Comparison of ENCODE assay signal across 8 cellular contexts in the genomic region with DNA sequence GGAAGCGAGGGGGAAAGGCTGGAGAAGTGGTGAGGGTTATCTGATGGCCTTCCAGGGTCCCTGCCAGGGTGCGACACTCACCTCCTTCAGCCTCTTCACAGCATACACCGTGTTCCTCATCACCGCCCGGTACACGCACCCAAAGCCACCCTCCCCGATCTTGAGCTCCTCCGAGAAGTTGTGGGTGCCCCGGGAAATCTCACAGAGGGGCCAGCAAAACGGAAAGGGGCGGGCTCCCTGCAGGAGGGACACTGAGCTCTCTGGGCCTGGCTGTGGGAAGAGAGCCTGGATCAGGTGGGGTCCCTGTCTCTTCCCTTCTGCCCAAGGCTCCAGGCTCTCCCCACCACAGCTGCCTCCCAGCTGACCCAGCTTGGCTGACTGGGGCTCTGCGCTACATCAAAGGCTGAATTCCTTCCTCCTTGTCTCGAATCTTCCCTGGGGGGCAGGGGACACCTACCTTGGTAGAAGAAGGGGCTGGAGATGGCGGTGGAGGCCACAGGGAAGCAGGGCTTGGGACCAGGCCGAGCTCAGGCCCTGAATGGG. TPM values are rescaled to one million over a fixed set of nuclear protein-coding genes. Genes with fewer than 3 reads are reported as not detected.
DNase-seq lines count a peak whose midpoint lies in the region; ATAC-seq and TF ChIP-seq lines count a peak whose summit lies in the region.

No MANE protein-coding gene starts in this region.

- peak overlapping the region; percentile 92 for H3K27ac Mint-ChIP-seq in activated T-cell treated with anti-CD3 and anti-CD28 coated beads, Interleukin-2, amount 50 U/mL, for 24 hours
- H3K27ac Mint-ChIP-seq in activated naive CD8-positive, alpha-beta T cell treated with anti-CD3 and anti-CD28 coated beads for 36 hours, result peak overlapping the region; percentile 91

- H3K36me3 ChIP-seq in left lung (peaks cover 0 to 45% of the 10 kb centered on the region in 2 donors), thyroid gland (no peaks in the 10 kb centered on the region)

- no peak for ATAC-seq in left lung
- ATAC-seq in GM21717 (IDR thresholded peaks at IDR 0.05; ENCODE audit: unreplicated experiment), result no peak
- ATAC-seq in HG03571 (IDR thresholded peaks at IDR 0.05; ENCODE audit: unreplicated experiment), result no peak

- peak; percentile 45 for DNase-seq in activated T-cell treated with anti-CD3 and anti-CD28 coated beads, Interleukin-2, amount 50 U/mL, for 24 hours
- no peak for DNase-seq in activated T-cell treated with anti-CD3 and anti-CD28 coated beads, Interleukin-2, amount 50 U/mL, for 1 hour
- DNase-seq in activated naive CD8-positive, alpha-beta T cell treated with anti-CD3 and anti-CD28 coated beads for 36 hours, result no peak
- DNase-seq in left lung, result no peak
- DNase-seq in thyroid gland, result no peak
- DNase-seq in retina, result no peak

- TF ChIP-seq POLR2A in thyroid gland (IDR thresholded peaks at IDR 0.05), result no peak

- WGBS in thyroid gland, 2 donors, result 86% methylated on average over 11 of the region's 15 CpGs; no CpG with 5 or more reads in 1 of the 2 donors

- H3K27ac ChIP-seq in left lung, result peak overlapping the region in 1 of 2 donors; percentile 87
- peak overlapping the region in 2 of 3 donors; percentile 12 to 54 for H3K27ac ChIP-seq in thyroid gland

- no peak for TF ChIP-seq CTCF in left lung (IDR thresholded peaks at IDR 0.05)
- no peak for TF ChIP-seq CTCF in thyroid gland (IDR thresholded peaks at IDR 0.05)

- H3K4me1 ChIP-seq in left lung, result peaks cover 0 to 23% of the 10 kb centered on the region in 2 donors
- peaks cover 9 to 27% of the 10 kb centered on the region in 2 donors for H3K4me1 ChIP-seq in thyroid gland

- no peaks in the 10 kb centered on the region for H3K9me3 Mint-ChIP-seq in activated T-cell treated with anti-CD3 and anti-CD28 coated beads, Interleukin-2, amount 50 U/mL, for 24 hours
- no peaks in the 10 kb centered on the region for H3K9me3 Mint-ChIP-seq in activated naive CD8-positive, alpha-beta T cell treated with anti-CD3 and anti-CD28 coated beads for 36 hours

- no peaks in the 10 kb centered on the region for H3K9me3 ChIP-seq in left lung
- no peaks in the 10 kb centered on the region for H3K9me3 ChIP-seq in thyroid gland

- H3K27me3 ChIP-seq in left lung (no peaks in the 10 kb centered on the region), thyroid gland (no peaks in the 10 kb centered on the region)

- H3K4me3 ChIP-seq in left lung, result peak overlapping the region; percentile 36 to 62
- peak overlapping the region in 1 of 3 donors; percentile 35 for H3K4me3 ChIP-seq in thyroid gland (replicated peaks in 1 of 3)

- peaks cover 17% of the 10 kb centered on the region for H3K27me3 Mint-ChIP-seq in activated T-cell treated with anti-CD3 and anti-CD28 coated beads, Interleukin-2, amount 50 U/mL, for 24 hours
- H3K27me3 Mint-ChIP-seq in activated naive CD8-positive, alpha-beta T cell treated with anti-CD3 and anti-CD28 coated beads for 36 hours, result no peaks in the 10 kb centered on the region

- intact Hi-C loops in left lung (cut with DNase I) (no loop called here), thyroid gland (cut with DNase I) (no loop called here)

- peaks cover 31% of the 10 kb centered on the region for H3K4me1 Mint-ChIP-seq in activated T-cell treated with anti-CD3 and anti-CD28 coated beads, Interleukin-2, amount 50 U/mL, for 24 hours (ENCODE audit: low read depth)
- H3K4me1 Mint-ChIP-seq in activated naive CD8-positive, alpha-beta T cell treated with anti-CD3 and anti-CD28 coated beads for 36 hours, result peaks cover 13% of the 10 kb centered on the region

- peaks cover 52% of the 10 kb centered on the region for H3K36me3 Mint-ChIP-seq in activated T-cell treated with anti-CD3 and anti-CD28 coated beads, Interleukin-2, amount 50 U/mL, for 24 hours (ENCODE audit: low read depth)
- peaks cover 16% of the 10 kb centered on the region for H3K36me3 Mint-ChIP-seq in activated naive CD8-positive, alpha-beta T cell treated with anti-CD3 and anti-CD28 coated beads for 36 hours

- H3K4me3 Mint-ChIP-seq in activated T-cell treated with anti-CD3 and anti-CD28 coated beads, Interleukin-2, amount 50 U/mL, for 24 hours, result peak overlapping the region; percentile 87
- H3K4me3 Mint-ChIP-seq in activated naive CD8-positive, alpha-beta T cell treated with anti-CD3 and anti-CD28 coated beads for 36 hours, result peak overlapping the region; percentile 90

RNA-seq across cellular contexts. Expression of a gene that starts 1.1 kb away (rescaled TPM):
- total RNA-seq in activated naive CD8-positive, alpha-beta T cell treated with anti-CD3 and anti-CD28 coated beads for 36 hours, result 100 to 1,000 TPM; 155 to 159 TPM
- total RNA-seq in left lung (100 to 1,000 TPM in 1 of 2 donors, 10 to 100 TPM in 1; 92.1 to 172 TPM), thyroid gland (10 to 100 TPM; 36.4 to 53.1 (median 42.8) TPM)

RNA-seq across cellular contexts. Expression of a gene that starts 46.0 kb away (rescaled TPM):
- 1 to 10 TPM; 3.4 to 6.2 TPM for total RNA-seq in activated naive CD8-positive, alpha-beta T cell treated with anti-CD3 and anti-CD28 coated beads for 36 hours
- total RNA-seq in left lung, result 10 to 100 TPM in 1 of 2 donors, 1 to 10 TPM in 1; 8.8 to 13.5 TPM
- 10 to 100 TPM in 1 of 4 donors, 1 to 10 TPM in 3; 3.8 to 10.7 (median 8.7) TPM for total RNA-seq in thyroid gland

RNA-seq across cellular contexts. Expression of a gene that starts 47.0 kb away (rescaled TPM):
- total RNA-seq in activated naive CD8-positive, alpha-beta T cell treated with anti-CD3 and anti-CD28 coated beads for 36 hours, result 100 to 1,000 TPM; 140 to 142 TPM
- total RNA-seq in left lung (10 to 100 TPM; 46.6 to 58.1 TPM), thyroid gland (100 to 1,000 TPM in 1 of 4 donors, 10 to 100 TPM in 3; 23.5 to 119 (median 52.3) TPM)
